In the genomic region with DNA sequence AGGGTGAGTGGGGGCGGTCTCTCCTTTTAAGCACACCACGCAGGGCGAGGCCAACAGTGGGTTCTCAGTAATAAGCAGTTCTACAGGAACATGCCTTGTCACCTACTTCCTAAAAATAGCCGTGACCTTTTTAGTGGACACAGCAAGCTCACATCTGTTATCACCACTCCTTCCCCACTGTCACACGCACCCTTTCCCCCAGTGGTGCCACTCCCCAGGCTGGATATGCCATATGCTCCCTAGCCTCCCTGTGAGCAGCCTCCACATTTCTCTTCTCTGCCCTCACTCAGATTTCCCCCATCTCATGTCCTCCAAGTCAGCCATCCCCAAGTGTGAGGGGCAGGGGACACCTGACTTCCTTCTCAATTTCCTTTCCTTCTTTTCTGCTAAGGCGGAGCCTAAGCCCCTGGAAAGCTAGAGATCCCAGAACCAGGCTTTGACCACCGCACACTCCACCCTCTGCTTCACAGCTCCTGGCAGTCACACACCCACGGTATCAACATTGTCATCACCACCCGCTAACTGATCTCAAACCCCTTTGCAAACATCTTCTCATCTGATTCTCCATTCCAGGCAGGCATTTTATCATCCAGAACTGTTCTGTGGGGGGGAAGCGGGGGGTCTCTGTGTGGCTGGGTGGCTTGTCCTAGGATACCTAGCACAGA, we compare ENCODE assay signal across 11 cellular contexts. TPM values are rescaled to one million over a fixed set of nuclear protein-coding genes. Genes with fewer than 3 reads are reported as not detected.
DNase-seq lines count a peak whose midpoint lies in the region; ATAC-seq, FAIRE-seq and TF ChIP-seq lines count a peak whose summit lies in the region.
"Had no signal": no experiment of that assay in that cellular context is flagged by ENCODE, and none has a peak within 500 bp of the region (broad histone marks: within the 10 kb centered on the region; RNA-seq: fewer than 3 reads in every experiment).

No MANE protein-coding gene starts in this region.

- peak overlapping the region; percentile 38 for H3K4me3 Mint-ChIP-seq in activated naive CD8-positive, alpha-beta T cell treated with anti-CD3 and anti-CD28 coated beads for 36 hours

- no peak overlapping the region for H3K9ac ChIP-seq in MM.1S (ENCODE audit: low read length)

- H3K27me3 ChIP-seq in MM.1S (replicated peaks; ENCODE audit: insufficient read depth, low read length): no peaks in the 10 kb centered on the region
- H3K27me3 ChIP-seq in small intestine (ENCODE audit: control insufficient read depth in 2 of 2, insufficient read depth in 2 of 2, low read length in 2 of 2): no peaks in the 10 kb centered on the region
- H3K27me3 ChIP-seq: cardiac muscle cell had no signal

- H2AFZ ChIP-seq in MM.1S (ENCODE audit: low read length): no peak overlapping the region

- peak; percentile 34 for ATAC-seq in left ventricle myocardium superior
- no peak for ATAC-seq in GM19463 (IDR thresholded peaks at IDR 0.05; ENCODE audit: unreplicated experiment)
- no peak for ATAC-seq in GM19328 (IDR thresholded peaks at IDR 0.05; ENCODE audit: unreplicated experiment)

- peaks cover 44% of the 10 kb centered on the region for H3F3A ChIP-seq in MM.1S (ENCODE audit: insufficient read depth, low read length)

- H3K27ac Mint-ChIP-seq in activated naive CD8-positive, alpha-beta T cell treated with anti-CD3 and anti-CD28 coated beads for 36 hours: peak overlapping the region; percentile 85

- peaks cover 32% of the 10 kb centered on the region for H3K36me3 Mint-ChIP-seq in activated naive CD8-positive, alpha-beta T cell treated with anti-CD3 and anti-CD28 coated beads for 36 hours

- WGBS in small intestine, 3 donors: 57 to 61% (median 57%) methylated on average over 10 of the region's 10 CpGs

- intact Hi-C loops in left ventricle myocardium superior (cut with micrococcal nuclease): no loop called here

- peaks cover 86% of the 10 kb centered on the region for H3K79me2 ChIP-seq in MM.1S (ENCODE audit: low read length)

- H3K4me2 ChIP-seq in MM.1S (ENCODE audit: low read depth, low read length): peak overlapping the region; percentile 91; the same call in 1 of the 2 replicates

- H3K36me3 ChIP-seq in MM.1S (replicated peaks; ENCODE audit: insufficient read depth, low read length): no peaks in the 10 kb centered on the region
- H3K36me3 ChIP-seq in small intestine (ENCODE audit: control insufficient read depth in 2 of 2, insufficient read depth in 2 of 2, low read length in 2 of 2): peaks cover 0 to 6% of the 10 kb centered on the region in 2 donors
- H3K36me3 ChIP-seq: cardiac muscle cell had no signal

- no peak for DNase-seq in MM.1S
- DNase-seq in activated naive CD8-positive, alpha-beta T cell treated with anti-CD3 and anti-CD28 coated beads for 36 hours: no peak
- peak; percentile 59 for DNase-seq in left ventricle myocardium superior
- DNase-seq in small intestine: peak; percentile 44
- no peak for DNase-seq in pons (ENCODE audit: low spot score)
- no peak for DNase-seq in amygdala (lab: John Stamatoyannopoulos, UW)
- DNase-seq: NCI-H2107 had no signal

- H3K9me2 ChIP-seq in MM.1S (replicated peaks; ENCODE audit: insufficient read depth, low read length): no peaks in the 10 kb centered on the region

- H3K9me3 ChIP-seq in MM.1S (replicated peaks; ENCODE audit: insufficient read depth, low read length) (no peaks in the 10 kb centered on the region), small intestine (ENCODE audit: control insufficient read depth, low read depth) (no peaks in the 10 kb centered on the region)

- H3K4me1 ChIP-seq in MM.1S (ENCODE audit: low read length): peaks cover 47% of the 10 kb centered on the region
- peaks cover 19 to 41% of the 10 kb centered on the region in 2 donors for H3K4me1 ChIP-seq in small intestine (ENCODE audit: control insufficient read depth in 2 of 2, insufficient read depth in 1 of 2, low read depth in 1 of 2, low read length in 1 of 2)

- peaks cover 70% of the 10 kb centered on the region for H3K4me1 Mint-ChIP-seq in activated naive CD8-positive, alpha-beta T cell treated with anti-CD3 and anti-CD28 coated beads for 36 hours

- no peaks in the 10 kb centered on the region for H3K9me3 Mint-ChIP-seq in activated naive CD8-positive, alpha-beta T cell treated with anti-CD3 and anti-CD28 coated beads for 36 hours

- no peak for FAIRE-seq in small intestine (lab: Jason Lieb, UNC)
- FAIRE-seq: TTC549 had no signal

- H3K4me3 ChIP-seq in MM.1S (ENCODE audit: low read length) (no peak overlapping the region), small intestine (ENCODE audit: low read depth in 1 of 2, low read length in 2 of 2) (peak overlapping the region in 1 of 2 donors; percentile 12)
- H3K4me3 ChIP-seq: cardiac muscle cell had no signal

- H3K27ac ChIP-seq in MM.1S (ENCODE audit: low read length) (no peak overlapping the region), small intestine (ENCODE audit: low read depth in 1 of 2, low read length in 1 of 2) (peak overlapping the region; percentile 91 to 99)
- H3K27ac ChIP-seq: cardiac muscle cell had no signal

- H4K20me1 ChIP-seq in MM.1S (ENCODE audit: insufficient read depth, low read length): no peaks in the 10 kb centered on the region

- H3K27me3 Mint-ChIP-seq in activated naive CD8-positive, alpha-beta T cell treated with anti-CD3 and anti-CD28 coated beads for 36 hours: no peaks in the 10 kb centered on the region

- TF ChIP-seq CTCF in MM.1S (IDR thresholded peaks at IDR 0.05; ENCODE audit: low read length): no peak

RNA-seq across cellular contexts. Expression of a gene that starts 3.6 kb away (rescaled TPM):
- total RNA-seq in activated naive CD8-positive, alpha-beta T cell treated with anti-CD3 and anti-CD28 coated beads for 36 hours: 100 to 1,000 TPM; 181 to 191 TPM
- 405 TPM for total RNA-seq in left ventricle myocardium superior
- polyA plus RNA-seq in small intestine: 100 to 1,000 TPM; 142 to 363 (median 277) TPM

Comparison
In these comparisons a context has a peak if more than half of its experiments do, and no peak if none do; other contexts are left out.
1. DNase-seq: peak in left ventricle myocardium superior (single experiment) and small intestine (single experiment); none in MM.1S (single experiment), activated naive CD8-positive, alpha-beta T cell treated with anti-CD3 and anti-CD28 coated beads for 36 hours (single experiment), pons (single experiment) and amygdala (0 of 56).